In genomic region chr16:15618392-15618791, GRCh38 we compare ENCODE assay signal across 1 cellular context.
TF ChIP-seq lines count a peak whose summit lies in the region.

No MANE protein-coding gene starts in this region.

TF ChIP-seq in HepG2, 621 proteins besides CTCF, POLR2A, EP300 and RAD21 (continued from another document):
- no peak for TF ChIP-seq CENPBD1 (CRISPR knock-in tag; IDR thresholded peaks at IDR 0.05; ENCODE audit: borderline replicate concordance, low read depth)
